8 cellular contexts compared by ENCODE assay signal in genomic region chr1:223700942-223701637, GRCh38. TPM values are rescaled to one million over a fixed set of nuclear protein-coding genes. Genes with fewer than 3 reads are reported as not detected.
DNase-seq lines count a peak whose midpoint lies in the region; ATAC-seq, FAIRE-seq and TF ChIP-seq lines count a peak whose summit lies in the region.
"Had no signal": no experiment of that assay in that cellular context is flagged by ENCODE, and none has a peak within 500 bp of the region (broad histone marks: within the 10 kb centered on the region; RNA-seq: fewer than 3 reads in every experiment).

No MANE protein-coding gene starts in this region.

- ATAC-seq in Panc1: peak; percentile 85
- ATAC-seq in GM21423 (IDR thresholded peaks at IDR 0.05; ENCODE audit: unreplicated experiment): no peak

- POLR2A ChIA-PET in Panc1 (lab: Charles Lee): interaction anchor here (0.5 to 0.9 kb wide), 2 partner anchors 145 to 286 kb away, joined by 3 to 4 read pairs; no protein-coding TSS in a partner anchor

- FAIRE-seq in D721Med (lab: Jason Lieb, UNC): no peak

- intact Hi-C loops in Panc1 (cut with micrococcal nuclease; ENCODE audit: unreplicated experiment): loop anchor here (10.0 kb wide), 1 partner anchor 634 kb away; the partner anchor contains the start of gene NVL
- intact Hi-C loops in ovary (cut with DNase I): no loop called here

- CTCF ChIA-PET in Panc1 (lab: Charles Lee): interaction anchor here (0.7 to 1.3 kb wide), 3 partner anchors 47 to 396 kb away, joined by 3 to 7 read pairs (median 6); no protein-coding TSS in a partner anchor

- BruUV-seq in Panc1 (replicated peaks; lab: Mats Ljungman, UMichigan): no TSS peak

- DNase-seq in H4 (ENCODE audit: low spot score): peak; percentile 95
- DNase-seq in Panc1 (ENCODE audit: low read depth, low spot score): peak; percentile 97
- peak; percentile 94 for DNase-seq in epithelial cell of esophagus (ENCODE audit: low read depth)
- peak; percentile 59 to 75 (median 67) for DNase-seq in ovary
- no peak for DNase-seq in stimulated activated naive CD4-positive, alpha-beta T cell (lab: John Stamatoyannopoulos, UW)
- no peak for DNase-seq in D721Med (ENCODE audit: insufficient read length, low spot score)

- H3K36me3 ChIP-seq in Panc1 (ENCODE audit: control insufficient read depth, insufficient read depth, low read length) (no peaks in the 10 kb centered on the region), ovary (no peaks in the 10 kb centered on the region)

- no peak for TF ChIP-seq EP300 in ovary (IDR thresholded peaks at IDR 0.05)

- in situ Hi-C loops in Panc1 (cut with HindIII; ENCODE audit: low pct_unique_long_range_greater_than_20kb, low sequenced_read_pairs): no loop called here

- no peaks in the 10 kb centered on the region for H3K27me3 ChIP-seq in Panc1 (ENCODE audit: control insufficient read depth, insufficient read depth, low read length)
- no peaks in the 10 kb centered on the region for H3K27me3 ChIP-seq in ovary

- H3K4me3 ChIP-seq in Panc1 (ENCODE audit: low read depth in 2 of 2, low read length in 2 of 2): peak overlapping the region in 1 of 2 experiments; percentile 36; a peak in 2 of 4 replicates
- no peak overlapping the region for H3K4me3 ChIP-seq in epithelial cell of esophagus (ENCODE audit: low read length)
- no peak overlapping the region for H3K4me3 ChIP-seq in ovary

- peaks cover 51% of the 10 kb centered on the region for H3K4me1 ChIP-seq in Panc1 (ENCODE audit: control insufficient read depth, insufficient read depth, low read length)
- peaks cover 12% of the 10 kb centered on the region for H3K4me1 ChIP-seq in ovary (ENCODE audit: insufficient read depth)

- H3K9me3 ChIP-seq in Panc1 (ENCODE audit: control insufficient read depth, insufficient read depth, low read depth, low read length): no peaks in the 10 kb centered on the region
- no peaks in the 10 kb centered on the region for H3K9me3 ChIP-seq in ovary

- TF ChIP-seq CTCF in Panc1 (IDR thresholded peaks at IDR 0.05) (no peak), epithelial cell of esophagus (IDR thresholded peaks at IDR 0.05; ENCODE audit: insufficient read depth, low read depth, low read length, missing control alignments) (no peak), ovary (IDR thresholded peaks at IDR 0.05) (no peak), D721Med (IDR thresholded peaks at IDR 0.05; ENCODE audit: insufficient read depth, missing control alignments) (no peak)

- TF ChIP-seq POLR2A in ovary (IDR thresholded peaks at IDR 0.05): no peak

- 12 to 26% (median 14%) methylated on average over 8 of the region's 8 CpGs for WGBS in ovary, 3 donors

- H3K27ac ChIP-seq in Panc1 (ENCODE audit: low read length): peak overlapping the region; percentile 90
- peak overlapping the region; percentile 39 to 56 for H3K27ac ChIP-seq in ovary

RNA-seq across cellular contexts. Expression of gene CAPN2, which starts 11.2 kb away (rescaled TPM):
- 43.4 and 47.9 TPM in 2 replicates for total RNA-seq in H4 (2014; rRNA removed; shearing (Covaris generic))
- total RNA-seq in Panc1 (2021; ENCODE audit: unreplicated experiment) (171 TPM), ovary (100 to 1,000 TPM in 6 of 7 donors, 10 to 100 TPM in 1; 96.1 to 267 (median 171) TPM)
- 189 TPM for polyA plus RNA-seq in Panc1 (2012; ENCODE audit: insufficient read length)
- 100 to 1,000 TPM in 1 of 2 donors, 10 to 100 TPM in 1; 70.6 to 254 TPM for polyA plus RNA-seq in ovary

RNA-seq across cellular contexts. Expression of gene CAPN8, which starts 35.6 kb away (rescaled TPM):
- total RNA-seq in H4 (2014; rRNA removed; shearing (Covaris generic)): not detected in 2 replicates
- total RNA-seq in Panc1 (2021; ENCODE audit: unreplicated experiment): 0.28 TPM
- polyA plus RNA-seq in Panc1 (2012; ENCODE audit: insufficient read length): 0.22 TPM
- total RNA-seq in ovary: 1 to 10 TPM in 3 of 7 donors, under 1 TPM in 2, not detected in 2; 0.43 to 4.4 (median 1.4) TPM
- under 1 TPM; 0.10 to 0.32 TPM for polyA plus RNA-seq in ovary
- total RNA-seq: T-helper 1 cell treated with Interleukin-12 subunit alpha and Interleukin-12 subunit beta and Interleukin-4 antibody, amounts not matched to agents 30 ng/mL and 1 ng/mL, for 36 hours had no signal

Comparison
In these comparisons a context has a peak if more than half of its experiments do, and no peak if none do; other contexts are left out.
1. DNase-seq: peak in H4 (single experiment), Panc1 (single experiment), epithelial cell of esophagus (single experiment) and ovary (5 of 5); none in stimulated activated naive CD4-positive, alpha-beta T cell (0 of 6) and D721Med (single experiment).